ENCODE assay signal across 12 cellular contexts in genomic region chr20:10089871-10090587, GRCh38.
"Had no signal": no experiment of that assay in that cellular context is flagged by ENCODE, and none has a peak within 500 bp of the region (broad histone marks: within the 10 kb centered on the region; RNA-seq: fewer than 3 reads in every experiment).

No MANE protein-coding gene starts in this region.

- H3K36me3 Mint-ChIP-seq: activated naive CD4-positive, alpha-beta T cell treated with anti-CD3 and anti-CD28 coated beads, Interleukin-2, amount 50 U/mL, for 72 hours; brain; natural killer cell treated with Interleukin-12 subunit alpha and Interleukin-12 subunit beta and Interleukin-15 and Interleukin-18, amount 100 ng/mL, for 72 hours had no signal

- ATAC-seq: natural killer cell treated with Interleukin-12 subunit alpha and Interleukin-12 subunit beta and Interleukin-15 and Interleukin-18, amount 100 ng/mL, for 72 hours had no signal

- H3K4me1 ChIP-seq: transverse colon had no signal

- H3K27ac Mint-ChIP-seq: activated CD8-positive, alpha-beta T cell treated with anti-CD3 and anti-CD28 coated beads, Interleukin-2, amount 10 ng/mL, durations not matched to agents 7 days and 5 days; activated naive CD4-positive, alpha-beta T cell treated with anti-CD3 and anti-CD28 coated beads, Interleukin-2, amount 50 U/mL, for 72 hours; natural killer cell treated with Interleukin-12 subunit alpha and Interleukin-12 subunit beta and Interleukin-15 and Interleukin-18, amount 100 ng/mL, for 72 hours; T-helper 17 cell had no signal

- H3K36me3 ChIP-seq: transverse colon had no signal

- H3K4me1 Mint-ChIP-seq: central memory CD8-positive, alpha-beta T cell had no signal

- H3K9me3 ChIP-seq: transverse colon had no signal

- H3K27me3 ChIP-seq: transverse colon had no signal

- H3K4me3 ChIP-seq: smooth muscle cell, transverse colon had no signal

- H3K27ac ChIP-seq: transverse colon had no signal

- H3K9me3 Mint-ChIP-seq: activated naive CD4-positive, alpha-beta T cell treated with anti-CD3 and anti-CD28 coated beads, Interleukin-2, amount 50 U/mL, for 72 hours; brain; central memory CD8-positive, alpha-beta T cell; natural killer cell treated with Interleukin-12 subunit alpha and Interleukin-12 subunit beta and Interleukin-15 and Interleukin-18, amount 100 ng/mL, for 72 hours had no signal

- DNase-seq: activated gamma-delta T cell; cortex of kidney; effector CD4-positive, alpha-beta T cell; foreskin melanocyte had no signal

- H3K4me3 Mint-ChIP-seq: activated CD8-positive, alpha-beta T cell treated with anti-CD3 and anti-CD28 coated beads, Interleukin-2, amount 10 ng/mL, durations not matched to agents 7 days and 5 days; brain; central memory CD8-positive, alpha-beta T cell; natural killer cell treated with Interleukin-12 subunit alpha and Interleukin-12 subunit beta and Interleukin-15 and Interleukin-18, amount 100 ng/mL, for 72 hours; T-helper 17 cell had no signal

- H3K4me2 ChIP-seq: smooth muscle cell had no signal
